ENCODE assay signal across 12 cellular contexts in genomic region chr19:49858591-49858985, GRCh38. TPM values are rescaled to one million over a fixed set of nuclear protein-coding genes. Genes with fewer than 3 reads are reported as not detected.
DNase-seq lines count a peak whose midpoint lies in the region; ATAC-seq, FAIRE-seq and TF ChIP-seq lines count a peak whose summit lies in the region.
"Had no signal": no experiment of that assay in that cellular context is flagged by ENCODE, and none has a peak within 500 bp of the region (broad histone marks: within the 10 kb centered on the region; RNA-seq: fewer than 3 reads in every experiment).

No MANE protein-coding gene starts in this region.

- H3K27ac ChIP-seq in PC-9 = peak overlapping the region; percentile 65
- H3K27ac ChIP-seq in endothelial cell of umbilical vein (ENCODE audit: insufficient read depth, low read depth, low read length) = no peak overlapping the region

- H3K9me1 ChIP-seq in endothelial cell of umbilical vein (replicated peaks; ENCODE audit: control insufficient read depth, extremely low read depth, insufficient read depth, low read length) = no peaks in the 10 kb centered on the region

- peak; percentile 38 for DNase-seq in EL
- no peak for DNase-seq in PC-9
- DNase-seq in endothelial cell of umbilical vein (ENCODE audit: low read depth, low spot score) = no peak
- peak; percentile 69 for DNase-seq in sciatic nerve (ENCODE audit: low spot score)
- no peak for DNase-seq in stimulated activated CD4-positive, alpha-beta T cell treated with anti-CD3 and anti-CD28 coated beads, Interleukin-4, amount 100 ng/mL, for 24 hours
- DNase-seq in NCI-H2196 treated with DMSO at 0.1 percent for 48 hours (lab: John Stamatoyannopoulos, UW; ENCODE audit: unreplicated experiment) = no peak
- DNase-seq: activated T-cell treated with anti-CD3 and anti-CD28 coated beads, Interleukin-2, amount 50 U/mL, for 1 hour; islet precursor cell; NCI-H2171 treated with DMSO at 0.1 percent for 48 hours; stimulated activated naive CD4-positive, alpha-beta T cell had no signal

- H3K27me3 ChIP-seq in PC-9 (ENCODE audit: insufficient read depth, low read depth) (no peaks in the 10 kb centered on the region), endothelial cell of umbilical vein (ENCODE audit: control insufficient read depth in 2 of 2, insufficient read depth in 2 of 2, low read length in 2 of 2) (no peaks in the 10 kb centered on the region)

- no peak overlapping the region for H2AFZ ChIP-seq in PC-9
- H2AFZ ChIP-seq in endothelial cell of umbilical vein (ENCODE audit: low read depth, low read length) = no peak overlapping the region

- CTCF ChIA-PET in PC-9 (lab: Charles Lee) = no interaction called here
- CTCF ChIA-PET in endothelial cell of umbilical vein (lab: Charles Lee) = interaction anchor here (1.4 kb wide), 1 partner anchor 11 kb away, joined by 5 read pairs; no protein-coding TSS in a partner anchor

- no peak overlapping the region for H3K9ac ChIP-seq in endothelial cell of umbilical vein (replicated peaks; ENCODE audit: extremely low read depth, insufficient read depth, low read length)

- ATAC-seq in sciatic nerve (peak; percentile 5), HG03025 (IDR thresholded peaks at IDR 0.05; ENCODE audit: low FRiP score, unreplicated experiment) (no peak), HG03520 (IDR thresholded peaks at IDR 0.05; ENCODE audit: unreplicated experiment) (no peak)

- BruUV-seq in PC-9 (replicated peaks; lab: Mats Ljungman, UMichigan) = no TSS peak
- no TSS peak for BruUV-seq in endothelial cell of umbilical vein (replicated peaks; lab: Mats Ljungman, UMichigan)

- H3K36me3 ChIP-seq in PC-9 (ENCODE audit: low read depth) (peaks cover 12% of the 10 kb centered on the region), endothelial cell of umbilical vein (ENCODE audit: control insufficient read depth in 2 of 2, extremely low read depth in 1 of 2, insufficient read depth in 2 of 2, low read length in 2 of 2) (peaks cover 5 to 58% of the 10 kb centered on the region in 2 experiments)

- H3K4me3 ChIP-seq in PC-9 = no peak overlapping the region
- no peak overlapping the region for H3K4me3 ChIP-seq in endothelial cell of umbilical vein (replicated peaks in 1 of 3; ENCODE audit: insufficient read depth in 1 of 3, low read depth in 1 of 3, low read length in 3 of 3)

- intact Hi-C loops in PC-9 (cut with micrococcal nuclease; ENCODE audit: unreplicated experiment) = no loop called here
- intact Hi-C loops in endothelial cell of umbilical vein (cut with micrococcal nuclease) = no loop called here
- intact Hi-C loops in sciatic nerve (cut with DNase I) = loop anchor here (5.0 kb wide), 1 partner anchor 1584 kb away; no protein-coding TSS in a partner anchor

- H3K9me2 ChIP-seq in PC-9 (ENCODE audit: insufficient read depth) = no peaks in the 10 kb centered on the region

- TF ChIP-seq CTCF in PC-9 (conservative IDR thresholded peaks at IDR 0.05) (no peak), endothelial cell of umbilical vein (IDR thresholded peaks at IDR 0.05; ENCODE audit: extremely low read depth in 1 of 2, insufficient read depth in 1 of 2, low read depth in 1 of 2, low read length in 2 of 2) (no peak)

- POLR2A ChIA-PET in PC-9 (lab: Charles Lee; ENCODE audit: unreplicated experiment) (interaction anchor here (0.6 kb wide), 2 partner anchors 93 to 407 kb away, joined by 6 to 8 read pairs; partner anchors contain the start of gene PIH1D1), endothelial cell of umbilical vein (lab: Charles Lee) (interaction anchor here (0.6 to 1.3 kb wide), 2 partner anchors 11 to 50 kb away, joined by 3 to 4 read pairs; no protein-coding TSS in a partner anchor)

- H3F3A ChIP-seq in PC-9 (ENCODE audit: insufficient read depth, low read depth) = peaks cover 64% of the 10 kb centered on the region

- TF ChIP-seq POLR2A in endothelial cell of umbilical vein (IDR thresholded peaks at IDR 0.05; ENCODE audit: low read depth, low read length) = peak; percentile 17

- FAIRE-seq in endothelial cell of umbilical vein (lab: Jason Lieb, UNC) = no peak

- H3K9me3 ChIP-seq in PC-9 (ENCODE audit: insufficient read depth, low read depth) (no peaks in the 10 kb centered on the region), endothelial cell of umbilical vein (replicated peaks; ENCODE audit: control insufficient read depth, insufficient read depth, low read length) (no peaks in the 10 kb centered on the region)

- dilution Hi-C loops in endothelial cell of umbilical vein (cut with MboI; ENCODE audit: extremely low pct_ligation_motif_present, low sequenced_read_pairs) = no loop called here

- H3K79me2 ChIP-seq in PC-9 (ENCODE audit: low read depth) (peaks cover 28% of the 10 kb centered on the region), endothelial cell of umbilical vein (ENCODE audit: control insufficient read depth, insufficient read depth, low read length) (peaks cover 8% of the 10 kb centered on the region)

- H4K20me1 ChIP-seq in PC-9 (ENCODE audit: insufficient read depth) = peaks cover 78% of the 10 kb centered on the region
- no peaks in the 10 kb centered on the region for H4K20me1 ChIP-seq in endothelial cell of umbilical vein (replicated peaks; ENCODE audit: control insufficient read depth, extremely low read depth, insufficient read depth, low read length)

- H3K4me2 ChIP-seq in PC-9 (no peak overlapping the region), endothelial cell of umbilical vein (ENCODE audit: insufficient read depth, low read length) (no peak overlapping the region)

- H3K4me1 ChIP-seq in PC-9 (replicated peaks; ENCODE audit: insufficient read depth) (0 out of 2 replicates have a peak, but pooled peaks cover 4% of the 10 kb centered on the region), endothelial cell of umbilical vein (ENCODE audit: control insufficient read depth, extremely low read depth, insufficient read depth, low read length) (peaks cover 10% of the 10 kb centered on the region)

TF ChIP-seq in endothelial cell of umbilical vein, 7 proteins besides CTCF, POLR2A, EP300 and RAD21 (continues in another document):
- TF ChIP-seq GATA2 (IDR thresholded peaks at IDR 0.05; ENCODE audit: insufficient read depth, insufficient read length, low read depth, low read length) = no peak
- no peak for TF ChIP-seq POLR2AphosphoS5 (IDR thresholded peaks at IDR 0.05; ENCODE audit: insufficient read depth, low read depth, low read length)

RNA-seq across cellular contexts. Expression of gene PTOV1, which starts 7.6 kb away (rescaled TPM):
- total RNA-seq in PC-9 (2021) (151 and 155 TPM in 2 replicates), endothelial cell of umbilical vein (184 and 187 TPM in 2 replicates), sciatic nerve (143 TPM)
- polyA plus RNA-seq in endothelial cell of umbilical vein = 116 and 125 TPM in 2 replicates
- polyA plus RNA-seq in endothelial cell of umbilical vein (2011; cell fraction: cytosol; rRNA removed) = 93.1 and 118 TPM in 2 replicates
- polyA plus RNA-seq in endothelial cell of umbilical vein (2011; cell fraction: nucleus; rRNA removed) = 257 and 302 TPM in 2 replicates
- polyA plus RNA-seq in endothelial cell of umbilical vein (2012) = 96.0 and 145 TPM in 2 replicates
- 55.3 and 80.9 TPM in 2 replicates for polyA minus RNA-seq in endothelial cell of umbilical vein
- 56.8 TPM for polyA minus RNA-seq in endothelial cell of umbilical vein (2011; cell fraction: cytosol; rRNA and poly(A)+ RNA removed)
- polyA minus RNA-seq in endothelial cell of umbilical vein (2011; cell fraction: nucleus; rRNA and poly(A)+ RNA removed) = 61.0 and 83.2 TPM in 2 replicates

RNA-seq across cellular contexts. Expression of gene PNKP, which starts 8.8 kb away (rescaled TPM):
- 82.7 and 85.6 TPM in 2 replicates for total RNA-seq in PC-9 (2021)
- total RNA-seq in endothelial cell of umbilical vein = 112 and 114 TPM in 2 replicates
- 39.4 and 48.4 TPM in 2 replicates for polyA plus RNA-seq in endothelial cell of umbilical vein
- polyA plus RNA-seq in endothelial cell of umbilical vein (2011; cell fraction: cytosol; rRNA removed) = 15.1 and 23.9 TPM in 2 replicates
- polyA plus RNA-seq in endothelial cell of umbilical vein (2011; cell fraction: nucleus; rRNA removed) = 204 and 217 TPM in 2 replicates
- polyA plus RNA-seq in endothelial cell of umbilical vein (2012) = 40.6 and 46.0 TPM in 2 replicates
- 18.4 and 25.4 TPM in 2 replicates for polyA minus RNA-seq in endothelial cell of umbilical vein
- polyA minus RNA-seq in endothelial cell of umbilical vein (2011; cell fraction: cytosol; rRNA and poly(A)+ RNA removed) = 20.7 TPM
- 49.5 and 90.5 TPM in 2 replicates for polyA minus RNA-seq in endothelial cell of umbilical vein (2011; cell fraction: nucleus; rRNA and poly(A)+ RNA removed)
- total RNA-seq in sciatic nerve = 66.6 TPM

RNA-seq across cellular contexts. Expression of gene AKT1S1, which starts 18.6 kb away (rescaled TPM):
- total RNA-seq in PC-9 (2021) (109 and 143 TPM in 2 replicates), endothelial cell of umbilical vein (61.9 and 64.2 TPM in 2 replicates), sciatic nerve (36.6 TPM)
- 68.3 and 76.8 TPM in 2 replicates for polyA plus RNA-seq in endothelial cell of umbilical vein
- 40.2 and 49.3 TPM in 2 replicates for polyA plus RNA-seq in endothelial cell of umbilical vein (2011; cell fraction: cytosol; rRNA removed)
- 59.7 and 65.1 TPM in 2 replicates for polyA plus RNA-seq in endothelial cell of umbilical vein (2011; cell fraction: nucleus; rRNA removed)
- polyA plus RNA-seq in endothelial cell of umbilical vein (2012) = 36.2 and 63.1 TPM in 2 replicates
- 20.8 and 26.9 TPM in 2 replicates for polyA minus RNA-seq in endothelial cell of umbilical vein
- polyA minus RNA-seq in endothelial cell of umbilical vein (2011; cell fraction: cytosol; rRNA and poly(A)+ RNA removed) = 41.1 TPM
- 25.5 and 31.2 TPM in 2 replicates for polyA minus RNA-seq in endothelial cell of umbilical vein (2011; cell fraction: nucleus; rRNA and poly(A)+ RNA removed)

RNA-seq across cellular contexts. Expression of gene TBC1D17, which starts 18.9 kb away (rescaled TPM):
- total RNA-seq in PC-9 (2021) (52.1 and 62.3 TPM in 2 replicates), endothelial cell of umbilical vein (36.1 and 39.3 TPM in 2 replicates), sciatic nerve (64.8 TPM)
- polyA plus RNA-seq in endothelial cell of umbilical vein = 34.2 and 37.4 TPM in 2 replicates
- 25.8 and 33.1 TPM in 2 replicates for polyA plus RNA-seq in endothelial cell of umbilical vein (2011; cell fraction: cytosol; rRNA removed)
- 38.7 and 57.3 TPM in 2 replicates for polyA plus RNA-seq in endothelial cell of umbilical vein (2011; cell fraction: nucleus; rRNA removed)
- 31.3 and 35.6 TPM in 2 replicates for polyA plus RNA-seq in endothelial cell of umbilical vein (2012)
- polyA minus RNA-seq in endothelial cell of umbilical vein = 18.3 and 23.3 TPM in 2 replicates
- polyA minus RNA-seq in endothelial cell of umbilical vein (2011; cell fraction: cytosol; rRNA and poly(A)+ RNA removed) = 11.8 TPM
- polyA minus RNA-seq in endothelial cell of umbilical vein (2011; cell fraction: nucleus; rRNA and poly(A)+ RNA removed) = 16.7 and 21.3 TPM in 2 replicates

RNA-seq across cellular contexts. Expression of gene IL4I1, which starts 38.1 kb away (rescaled TPM):
- total RNA-seq in PC-9 (2021) (0.85 TPM in 1 of 2 replicates, not detected in the other), endothelial cell of umbilical vein (5.6 and 9.1 TPM in 2 replicates), sciatic nerve (4.6 TPM)
- 5.0 and 7.4 TPM in 2 replicates for polyA plus RNA-seq in endothelial cell of umbilical vein
- polyA plus RNA-seq in endothelial cell of umbilical vein (2011; cell fraction: cytosol; rRNA removed) = 2.5 and 4.7 TPM in 2 replicates
- 1.9 and 4.1 TPM in 2 replicates for polyA plus RNA-seq in endothelial cell of umbilical vein (2011; cell fraction: nucleus; rRNA removed)
- polyA plus RNA-seq in endothelial cell of umbilical vein (2012) = 5.7 and 10.8 TPM in 2 replicates
- 5.0 and 5.3 TPM in 2 replicates for polyA minus RNA-seq in endothelial cell of umbilical vein
- polyA minus RNA-seq in endothelial cell of umbilical vein (2011; cell fraction: cytosol; rRNA and poly(A)+ RNA removed) = not detected
- 0.96 and 1.8 TPM in 2 replicates for polyA minus RNA-seq in endothelial cell of umbilical vein (2011; cell fraction: nucleus; rRNA and poly(A)+ RNA removed)

Comparison
In these comparisons a context has a peak if more than half of its experiments do, and no peak if none do; other contexts are left out.
1. DNase-seq: peak in EL (single experiment) and sciatic nerve (single experiment); none in PC-9 (0 of 2), endothelial cell of umbilical vein (single experiment), stimulated activated CD4-positive, alpha-beta T cell treated with anti-CD3 and anti-CD28 coated beads, Interleukin-4, amount 100 ng/mL, for 24 hours (single experiment) and NCI-H2196 treated with DMSO at 0.1 percent for 48 hours (single experiment).